11 cellular contexts compared by ENCODE assay signal in the genomic region with DNA sequence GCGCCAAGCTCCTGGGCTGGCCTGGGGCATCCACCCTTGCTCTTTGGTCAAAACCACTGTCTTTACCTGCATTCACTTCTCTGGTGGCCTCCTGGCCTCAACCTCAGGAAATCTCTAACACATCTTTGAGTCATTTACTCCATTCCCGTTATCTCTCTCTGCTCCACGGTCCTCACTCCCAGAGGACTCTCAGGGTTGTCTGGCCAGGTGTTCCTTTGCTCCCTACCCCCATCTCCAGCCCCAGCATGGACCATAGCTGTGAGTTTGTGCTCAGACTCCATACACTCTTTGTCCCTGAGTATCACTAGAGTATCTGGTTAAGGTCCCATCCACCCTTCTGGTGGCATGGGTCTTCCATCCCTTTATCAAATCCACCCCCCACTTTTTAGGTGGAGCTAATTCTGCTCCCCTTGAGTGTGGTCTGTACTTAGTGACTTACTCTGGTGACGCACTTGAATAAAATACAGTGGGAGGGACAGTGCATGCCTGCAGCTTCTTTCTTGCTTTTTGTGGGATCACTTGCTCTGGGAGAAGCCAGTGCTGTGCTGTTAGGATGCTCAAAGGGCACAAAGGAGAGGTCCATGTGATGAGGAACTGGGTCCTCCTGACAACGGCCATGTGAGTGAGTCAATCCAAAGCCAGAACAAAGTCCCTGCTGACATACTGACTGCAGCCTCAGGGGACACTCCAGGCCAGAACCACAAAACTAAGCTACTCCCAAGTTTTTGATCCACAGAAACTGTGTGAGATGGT. TPM values are rescaled to one million over a fixed set of nuclear protein-coding genes. Genes with fewer than 3 reads are reported as not detected.
DNase-seq lines count a peak whose midpoint lies in the region; ATAC-seq, FAIRE-seq and TF ChIP-seq lines count a peak whose summit lies in the region.
"Had no signal": no experiment of that assay in that cellular context is flagged by ENCODE, and none has a peak within 500 bp of the region (broad histone marks: within the 10 kb centered on the region; RNA-seq: fewer than 3 reads in every experiment).

No MANE protein-coding gene starts in this region.

- no peaks in the 10 kb centered on the region for H3K27me3 ChIP-seq in GM23248 (replicated peaks; ENCODE audit: insufficient read depth)
- no peaks in the 10 kb centered on the region for H3K27me3 ChIP-seq in ascending aorta
- no peaks in the 10 kb centered on the region for H3K27me3 ChIP-seq in liver (ENCODE audit: control insufficient read depth in 4 of 4, insufficient read depth in 4 of 4, low read length in 3 of 4)
- H3K27me3 ChIP-seq in spleen (replicated peaks in 1 of 7), result no peaks in the 10 kb centered on the region
- no peaks in the 10 kb centered on the region for H3K27me3 ChIP-seq in small intestine (ENCODE audit: control insufficient read depth in 2 of 2, insufficient read depth in 2 of 2, low read length in 2 of 2)

- TF ChIP-seq POLR2A in spleen (IDR thresholded peaks at IDR 0.05), result no peak

- H3K4me1 ChIP-seq in GM23248 (ENCODE audit: insufficient read depth) (peaks cover 47% of the 10 kb centered on the region), ascending aorta (peaks cover 10 to 77% of the 10 kb centered on the region in 2 donors), liver (ENCODE audit: control insufficient read depth in 4 of 4, insufficient read depth in 4 of 4, low read length in 3 of 4) (peaks cover 0 to 8% (median 3%) of the 10 kb centered on the region in 4 donors), spleen (peaks cover 4 to 69% (median 28%) of the 10 kb centered on the region in 6 donors), small intestine (ENCODE audit: control insufficient read depth in 2 of 2, insufficient read depth in 1 of 2, low read depth in 1 of 2, low read length in 1 of 2) (peaks cover 0 to 5% of the 10 kb centered on the region in 2 donors)

- peaks cover 26% of the 10 kb centered on the region for H3K79me2 ChIP-seq in GM23248 (ENCODE audit: insufficient read depth)

- H3K36me3 ChIP-seq in GM23248 (ENCODE audit: low read depth) (no peaks in the 10 kb centered on the region), ascending aorta (peaks cover 0 to 6% of the 10 kb centered on the region in 2 donors), liver (ENCODE audit: control insufficient read depth in 4 of 4, insufficient read depth in 3 of 4, low read depth in 1 of 4, low read length in 3 of 4) (no peaks in the 10 kb centered on the region), spleen (no peaks in the 10 kb centered on the region), small intestine (ENCODE audit: control insufficient read depth in 2 of 2, insufficient read depth in 2 of 2, low read length in 2 of 2) (no peaks in the 10 kb centered on the region)

- TF ChIP-seq RAD21 in liver (IDR thresholded peaks at IDR 0.05), result no peak

- ATAC-seq in GM21737 (IDR thresholded peaks at IDR 0.05; ENCODE audit: unreplicated experiment) (no peak), HG03280 (IDR thresholded peaks at IDR 0.05; ENCODE audit: unreplicated experiment) (no peak)

- DNase-seq in GM23248 (peak; percentile 36), ascending aorta (ENCODE audit: low spot score in 2 of 2) (no peak), spleen (no peak), small intestine (no peak), NK-92 (lab: John Stamatoyannopoulos, UW; ENCODE audit: unreplicated experiment) (no peak)
- DNase-seq: CD4-positive, CD25-positive, alpha-beta regulatory T cell; NCI-H1694 treated with DMSO at 0.1 percent for 48 hours; T-helper 9 cell had no signal

- no peak for FAIRE-seq in small intestine (lab: Jason Lieb, UNC)

- peak overlapping the region; percentile 51; the same call in 1 of the 2 replicates for H3K9ac ChIP-seq in GM23248
- no peak overlapping the region for H3K9ac ChIP-seq in liver (ENCODE audit: low read depth in 1 of 2, low read length in 2 of 2)

- in situ Hi-C loops in GM23248 (cut with MboI), result no loop called here

- H3K4me2 ChIP-seq in GM23248 (ENCODE audit: unreplicated experiment), result peak overlapping the region; percentile 74

- H3K27ac ChIP-seq in GM23248 (peak overlapping the region; percentile 82), ascending aorta (peak overlapping the region; percentile 90 to 93), liver (ENCODE audit: low read depth in 1 of 2, low read length in 2 of 2) (peak overlapping the region; percentile 56), spleen (peak overlapping the region in 7 of 8 donors; percentile 19 to 75 (median 59)), small intestine (ENCODE audit: low read depth in 1 of 2, low read length in 1 of 2) (peak overlapping the region in 1 of 2 donors; percentile 61)

- no peaks in the 10 kb centered on the region for H3K9me2 ChIP-seq in GM23248 (ENCODE audit: insufficient read depth)

- H3K4me3 ChIP-seq in GM23248, result peak overlapping the region; percentile 58; the same call in 1 of the 2 replicates
- H3K4me3 ChIP-seq in ascending aorta, result peak overlapping the region; percentile 6 to 19
- no peak overlapping the region for H3K4me3 ChIP-seq in liver (ENCODE audit: low read depth in 1 of 3, low read length in 3 of 3)
- H3K4me3 ChIP-seq in spleen, result no peak overlapping the region
- H3K4me3 ChIP-seq in small intestine (ENCODE audit: low read depth in 1 of 2, low read length in 2 of 2), result no peak overlapping the region

- H4K20me1 ChIP-seq in GM23248 (ENCODE audit: insufficient read depth), result no peaks in the 10 kb centered on the region

- H3F3A ChIP-seq in GM23248 (ENCODE audit: insufficient read depth), result peaks cover 50% of the 10 kb centered on the region

- H3K9me3 ChIP-seq in GM23248 (ENCODE audit: low read depth), result peaks cover 3% of the 10 kb centered on the region
- H3K9me3 ChIP-seq in ascending aorta, result no peaks in the 10 kb centered on the region
- H3K9me3 ChIP-seq in liver (ENCODE audit: control insufficient read depth in 4 of 4, low read length in 3 of 4), result no peaks in the 10 kb centered on the region
- no peaks in the 10 kb centered on the region for H3K9me3 ChIP-seq in spleen
- H3K9me3 ChIP-seq in small intestine (ENCODE audit: control insufficient read depth, low read depth), result no peaks in the 10 kb centered on the region

- 0 out of 2 replicates have a peak overlapping the region, but pooled peaks have one; percentile 56 for H2AFZ ChIP-seq in GM23248

- intact Hi-C loops in ascending aorta (cut with DNase I) (no loop called here), spleen (cut with DNase I; ENCODE audit: low total_unique reads) (no loop called here)

- 65 to 69% methylated on average over 5 of the region's 5 CpGs for WGBS in GM23248 (ENCODE audit: low coverage in 1 of 2, low lambda C conversion rate in 2 of 2, missing lambda C conversion rate in 2 of 2), 2 experiments
- 78% methylated on average over 5 of the region's 5 CpGs for WGBS in liver
- 77 to 91% (median 85%) methylated on average over 5 of the region's 5 CpGs for WGBS in spleen, 5 donors
- 57 to 72% (median 64%) methylated on average over 5 of the region's 5 CpGs for WGBS in small intestine, 3 donors

- no peak for TF ChIP-seq CTCF in ascending aorta (IDR thresholded peaks at IDR 0.05)
- TF ChIP-seq CTCF in liver (IDR thresholded peaks at IDR 0.05; ENCODE audit: low read depth, low read length, missing input control), result no peak
- no peak for TF ChIP-seq CTCF in spleen (IDR thresholded peaks at IDR 0.05 in 8 of 11, conservative IDR thresholded peaks at IDR 0.05 in 3 of 11)

TF ChIP-seq in liver, 16 proteins besides CTCF, POLR2A, EP300 and RAD21 (continues in another document):
- TF ChIP-seq FOXA2 (IDR thresholded peaks at IDR 0.05) (no peak), FOXA1 (IDR thresholded peaks at IDR 0.05) (no peak), NR2F2 (IDR thresholded peaks at IDR 0.05) (no peak), REST (IDR thresholded peaks at IDR 0.05) (no peak)

RNA-seq across cellular contexts. Expression of gene IGFBP7, which starts 44.3 kb away (rescaled TPM):
- total RNA-seq in GM23248 (2014; rRNA removed; shearing (Covaris generic)), result 949 and 951 TPM in 2 replicates
- polyA plus RNA-seq in GM23248 (2016; fragmentation: Nextera tagmentation; extraction: Ambion mirVana) (1,347 and 1,359 TPM in 2 replicates), liver (100 to 1,000 TPM; 215 to 216 TPM), spleen (100 to 1,000 TPM; 127 to 444 (median 249) TPM), small intestine (100 to 1,000 TPM in 1 of 3 donors, 10 to 100 TPM in 1, 1 to 10 TPM in 1; 8.9 to 240 (median 44.0) TPM)
- total RNA-seq in ascending aorta (6,655 TPM), liver (100 to 1,000 TPM in 1 of 2 donors, 10 to 100 TPM in 1; 60.5 to 195 TPM), spleen (100 to 1,000 TPM; 450 to 947 (median 589) TPM)

Comparison
In these comparisons a context has a peak if more than half of its experiments do, and no peak if none do; other contexts are left out.
1. H3K4me3 ChIP-seq: peak in GM23248 (single experiment) and ascending aorta (2 of 2); none in liver (0 of 3), spleen (0 of 8) and small intestine (0 of 2).